ENCODE assay signal across 33 cellular contexts in genomic region chr18:10705291-10705690, GRCh38.
"Had no signal": no experiment of that assay in that cellular context is flagged by ENCODE, and none has a peak within 500 bp of the region (broad histone marks: within the 10 kb centered on the region; RNA-seq: fewer than 3 reads in every experiment).

No MANE protein-coding gene starts in this region.

- H3K36me3 ChIP-seq: brain microvascular endothelial cell, gastrocnemius medialis, heart left ventricle had no signal

- H3K27me3 Mint-ChIP-seq: activated CD4-positive, alpha-beta memory T cell treated with anti-CD3 and anti-CD28 coated beads, Interleukin-2, amount 10 ng/mL, durations not matched to agents 7 days and 5 days; activated CD4-positive, alpha-beta T cell treated with anti-CD3 and anti-CD28 coated beads, Interleukin-2, amount 10 ng/mL, durations not matched to agents 7 days and 5 days; activated naive CD4-positive, alpha-beta T cell treated with anti-CD3 and anti-CD28 coated beads, Interleukin-2, amount 10 ng/mL, durations not matched to agents 7 days and 5 days had no signal

- H3K4me1 Mint-ChIP-seq: activated CD4-positive, alpha-beta memory T cell treated with anti-CD3 and anti-CD28 coated beads, Interleukin-2, amount 10 ng/mL, durations not matched to agents 7 days and 5 days; activated CD4-positive, alpha-beta T cell treated with anti-CD3 and anti-CD28 coated beads, Interleukin-2, amount 10 ng/mL, durations not matched to agents 7 days and 5 days; activated naive CD4-positive, alpha-beta T cell treated with anti-CD3 and anti-CD28 coated beads, Interleukin-2, amount 10 ng/mL, durations not matched to agents 7 days and 5 days; central memory CD8-positive, alpha-beta T cell; T-helper 17 cell had no signal

- H3K4me3 ChIP-seq: coronary artery, dorsolateral prefrontal cortex, gastrocnemius medialis, heart left ventricle had no signal

- DNase-seq: activated CD4-positive, alpha-beta memory T cell treated with anti-CD3 and anti-CD28 coated beads, Interleukin-2, amount 10 ng/mL, durations not matched to agents 7 days and 5 days; activated CD4-positive, alpha-beta T cell treated with anti-CD3 and anti-CD28 coated beads for 1 hour; activated CD4-positive, alpha-beta T cell treated with anti-CD3 and anti-CD28 coated beads for 4 hours; activated CD4-positive, alpha-beta T cell treated with anti-CD3 and anti-CD28 coated beads, Interleukin-2, amount 10 ng/mL, durations not matched to agents 7 days and 5 days; activated CD4-positive, alpha-beta T cell treated with anti-CD3 and anti-CD28 coated beads, Interleukin-2, amount 50 U/mL, for 4 hours; activated CD4-positive, CD25-positive, alpha-beta regulatory T cell; activated CD8-positive, alpha-beta memory T cell treated with anti-CD3 and anti-CD28 coated beads, Interleukin-2, amount 50 U/mL, for 48 hours; activated gamma-delta T cell; activated naive CD4-positive, alpha-beta T cell; activated naive CD4-positive, alpha-beta T cell treated with anti-CD3 and anti-CD28 coated beads, Interleukin-2, amount 10 ng/mL, durations not matched to agents 7 days and 5 days; activated T-cell treated with anti-CD3 and anti-CD28 coated beads for 4 hours; activated T-cell treated with anti-CD3 and anti-CD28 coated beads, Interleukin-2, amount 50 U/mL, for 24 hours; activated T-cell treated with anti-CD3 and anti-CD28 coated beads, Interleukin-2, amount 50 U/mL, for 72 hours; amniotic stem cell; brain microvascular endothelial cell; effector memory CD4-positive, alpha-beta T cell; endodermal cell; foreskin keratinocyte; gastrocnemius medialis; glutamatergic neuron; heart left ventricle; T-helper 1 cell; T-helper 17 cell; T1000 had no signal

- H3K36me3 Mint-ChIP-seq: activated naive CD4-positive, alpha-beta T cell treated with anti-CD3 and anti-CD28 coated beads, Interleukin-2, amount 10 ng/mL, durations not matched to agents 7 days and 5 days; activated naive CD4-positive, alpha-beta T cell treated with anti-CD3 and anti-CD28 coated beads, Interleukin-2, amount 50 U/mL, for 72 hours had no signal

- H3K27ac ChIP-seq: brain microvascular endothelial cell, coronary artery, foreskin keratinocyte, gastrocnemius medialis, heart left ventricle had no signal

- H3K27me3 ChIP-seq: brain microvascular endothelial cell, dorsolateral prefrontal cortex, foreskin keratinocyte, gastrocnemius medialis, heart left ventricle had no signal

- H3K4me1 ChIP-seq: foreskin keratinocyte, gastrocnemius medialis, heart left ventricle had no signal

- FAIRE-seq: astrocyte, bronchial epithelial cell had no signal

- H3K9me3 ChIP-seq: gastrocnemius medialis, heart left ventricle had no signal

- H3K4me3 Mint-ChIP-seq: activated CD4-positive, alpha-beta memory T cell treated with anti-CD3 and anti-CD28 coated beads, Interleukin-2, amount 10 ng/mL, durations not matched to agents 7 days and 5 days; activated CD4-positive, alpha-beta T cell treated with anti-CD3 and anti-CD28 coated beads, Interleukin-2, amount 10 ng/mL, durations not matched to agents 7 days and 5 days; activated naive CD4-positive, alpha-beta T cell treated with anti-CD3 and anti-CD28 coated beads, Interleukin-2, amount 10 ng/mL, durations not matched to agents 7 days and 5 days; activated T-cell treated with anti-CD3 and anti-CD28 coated beads, Interleukin-2, amount 50 U/mL, for 24 hours; activated T-cell treated with anti-CD3 and anti-CD28 coated beads, Interleukin-2, amount 50 U/mL, for 72 hours; central memory CD8-positive, alpha-beta T cell; dendritic cell treated with granulocyte-macrophage colony-stimulating factor and Interleukin-4, amounts not matched to agents 40 ng/mL and 50 ng/mL, for 4 days; endodermal cell; T-helper 17 cell; T-helper 2 cell treated with Interferon-gamma antibody and Interleukin-4, amounts not matched to agents 5 μg/mL and 100 μg/mL, for 36 hours had no signal

- H3K27ac Mint-ChIP-seq: activated CD4-positive, alpha-beta memory T cell treated with anti-CD3 and anti-CD28 coated beads, Interleukin-2, amount 10 ng/mL, durations not matched to agents 7 days and 5 days; activated CD4-positive, alpha-beta T cell treated with anti-CD3 and anti-CD28 coated beads, Interleukin-2, amount 10 ng/mL, durations not matched to agents 7 days and 5 days; activated naive CD4-positive, alpha-beta T cell treated with anti-CD3 and anti-CD28 coated beads, Interleukin-2, amount 10 ng/mL, durations not matched to agents 7 days and 5 days; activated naive CD4-positive, alpha-beta T cell treated with anti-CD3 and anti-CD28 coated beads, Interleukin-2, amount 50 U/mL, for 72 hours; activated T-cell treated with anti-CD3 and anti-CD28 coated beads, Interleukin-2, amount 50 U/mL, for 24 hours; activated T-cell treated with anti-CD3 and anti-CD28 coated beads, Interleukin-2, amount 50 U/mL, for 72 hours; dendritic cell treated with granulocyte-macrophage colony-stimulating factor and Interleukin-4, amounts not matched to agents 40 ng/mL and 50 ng/mL, for 4 days; endodermal cell; T-helper 17 cell; T-helper 2 cell treated with Interferon-gamma antibody and Interleukin-4, amounts not matched to agents 5 μg/mL and 100 μg/mL, for 36 hours had no signal

- ATAC-seq: activated naive CD4-positive, alpha-beta T cell treated with anti-CD3 and anti-CD28 coated beads, Interleukin-2, amount 50 U/mL, for 72 hours; activated T-cell treated with anti-CD3 and anti-CD28 coated beads, Interleukin-2, amount 50 U/mL, for 72 hours; esophagus mucosa; foreskin keratinocyte; gastrocnemius medialis; heart left ventricle; T-helper 17 cell had no signal

- H3K9me3 Mint-ChIP-seq: activated CD4-positive, alpha-beta memory T cell treated with anti-CD3 and anti-CD28 coated beads, Interleukin-2, amount 10 ng/mL, durations not matched to agents 7 days and 5 days; activated CD4-positive, alpha-beta T cell treated with anti-CD3 and anti-CD28 coated beads, Interleukin-2, amount 10 ng/mL, durations not matched to agents 7 days and 5 days; activated naive CD4-positive, alpha-beta T cell treated with anti-CD3 and anti-CD28 coated beads, Interleukin-2, amount 10 ng/mL, durations not matched to agents 7 days and 5 days; activated naive CD4-positive, alpha-beta T cell treated with anti-CD3 and anti-CD28 coated beads, Interleukin-2, amount 50 U/mL, for 72 hours; activated T-cell treated with anti-CD3 and anti-CD28 coated beads, Interleukin-2, amount 50 U/mL, for 24 hours; activated T-cell treated with anti-CD3 and anti-CD28 coated beads, Interleukin-2, amount 50 U/mL, for 72 hours; central memory CD8-positive, alpha-beta T cell; dendritic cell treated with granulocyte-macrophage colony-stimulating factor and Interleukin-4, amounts not matched to agents 40 ng/mL and 50 ng/mL, for 4 days; endodermal cell; T-helper 2 cell treated with Interferon-gamma antibody and Interleukin-4, amounts not matched to agents 5 μg/mL and 100 μg/mL, for 36 hours had no signal
